ENCODE assay signal across 8 cellular contexts in the genomic region with DNA sequence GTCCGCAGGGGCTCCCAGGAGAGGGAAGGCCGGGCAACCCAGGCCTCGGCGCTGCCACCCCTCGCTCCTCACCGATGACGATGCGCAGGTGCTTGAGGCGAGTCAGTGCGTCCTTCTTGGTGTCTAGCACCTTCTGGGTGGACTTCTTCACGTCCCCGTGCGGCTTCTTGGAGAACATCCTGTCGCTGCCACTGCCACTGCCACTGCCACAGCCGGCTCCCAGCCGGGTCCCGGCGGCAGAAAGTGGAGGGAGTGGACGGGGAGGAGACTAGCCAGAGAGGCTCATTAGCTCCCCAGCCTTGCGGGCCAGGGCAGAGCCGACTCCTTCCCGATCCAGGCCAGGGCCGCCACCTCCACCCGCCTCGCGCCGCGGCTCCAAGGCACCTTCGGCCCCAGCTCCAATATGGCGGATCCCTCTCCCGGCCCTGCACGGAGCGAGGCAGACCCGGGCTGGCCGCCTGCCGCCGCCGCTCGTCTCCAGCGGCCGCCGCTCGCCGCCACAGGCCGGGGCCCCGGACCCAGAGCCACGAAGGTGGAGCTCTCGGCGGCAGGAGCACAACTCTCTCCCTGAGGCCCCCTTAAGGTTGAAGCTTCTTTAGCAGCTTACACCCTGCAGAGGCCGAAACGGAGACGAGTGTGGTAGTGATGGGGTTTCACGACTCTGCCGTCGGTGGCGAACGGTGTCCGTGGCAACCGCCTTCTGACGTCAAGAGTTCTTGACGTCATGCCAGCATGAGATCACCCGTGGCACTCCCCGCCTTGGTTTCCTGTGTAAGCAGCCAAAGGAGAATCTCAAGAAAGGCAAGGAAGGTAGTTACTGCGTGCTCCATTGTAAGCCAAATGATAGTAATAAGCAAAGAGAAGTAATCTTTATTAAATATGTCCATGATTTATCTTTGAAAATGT.
DNase-seq lines count a peak whose midpoint lies in the region; ATAC-seq lines count a peak whose summit lies in the region.

Gene RALGAPA1 (minus strand): TSS at position 638 of the 906 bp plus-strand sequence. CDS start 460 bp downstream, at position 178.

- ATAC-seq in GM19043 (IDR thresholded peaks at IDR 0.05; ENCODE audit: low read depth, unreplicated experiment) (peak; percentile 94), HG03378 (IDR thresholded peaks at IDR 0.05; ENCODE audit: unreplicated experiment) (peak; percentile 94)

- DNase-seq in Ammon's horn (ENCODE audit: low spot score) (peak; percentile 97), NCI-H446 treated with DMSO at 0.1 percent for 48 hours (lab: John Stamatoyannopoulos, UW) (peak; percentile 96), cerebellar nuclear complex (lab: John Stamatoyannopoulos, UW) (peak; percentile 66 to 78), islet precursor cell (peak; percentile 97)
- peak; percentile 86 for DNase-seq in activated CD4-positive, CD25-positive, alpha-beta regulatory T cell treated with anti-CD3 and anti-CD28 coated beads, Interleukin-2, amount 50 U/mL, for 72 hours
- peak; percentile 86 to 88 (median 86) for DNase-seq in stimulated activated CD4-positive, alpha-beta T cell treated with anti-CD3 and anti-CD28 coated beads, Interleukin-12 subunit alpha, Interleukin-12 subunit beta, amount 100 ng/mL, for 48 hours (ENCODE audit: low read depth in 2 of 3, low spot score in 1 of 3)

Comparison
In these comparisons a context has a peak if more than half of its experiments do, and no peak if none do; other contexts are left out.
1. Peak in every context shown above with its lines: DNase-seq and ATAC-seq.